Comparison of ENCODE assay signal across 8 cellular contexts in the genomic region with DNA sequence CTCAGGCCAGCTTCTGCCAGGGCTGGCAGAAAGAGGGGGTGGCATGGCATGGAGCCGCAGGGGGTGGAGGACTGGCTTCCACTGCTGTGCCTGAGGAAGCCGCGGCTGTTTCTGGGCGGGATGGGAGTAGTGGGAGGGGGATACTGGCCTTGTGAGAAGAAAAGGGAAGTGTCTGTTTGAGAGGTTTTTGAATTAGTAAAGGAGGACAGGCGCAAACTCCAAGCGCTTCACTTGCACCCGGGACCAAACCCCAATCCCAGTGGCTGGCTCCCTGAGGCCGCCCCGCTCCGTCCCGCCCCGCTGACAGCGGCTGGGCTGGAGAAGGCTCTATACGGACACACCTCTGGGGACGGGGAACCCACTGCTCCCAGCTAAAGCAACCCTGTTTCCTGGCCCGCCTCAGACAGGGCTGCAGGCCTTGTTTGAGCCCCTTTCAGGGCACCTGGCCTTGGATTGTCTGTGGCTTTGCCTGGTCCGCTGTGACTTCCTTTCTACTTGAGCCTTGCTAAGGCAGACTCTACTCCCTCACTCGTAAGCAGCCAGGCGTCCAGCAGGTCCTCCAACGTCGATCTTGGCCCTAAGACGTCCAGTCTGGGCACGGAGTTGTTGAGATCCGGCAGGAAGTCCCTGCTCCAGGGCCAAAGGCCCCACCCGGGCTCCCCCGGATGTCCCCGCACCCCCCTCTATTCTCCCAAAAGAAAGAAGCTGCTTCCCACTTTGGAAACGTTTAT. TPM values are rescaled to one million over a fixed set of nuclear protein-coding genes. Genes with fewer than 3 reads are reported as not detected.
A peak's percentile ranks its signal among the peaks of the same experiment; 100 is the strongest.
DNase-seq lines count a peak whose midpoint lies in the region; ATAC-seq and TF ChIP-seq lines count a peak whose summit lies in the region.

No MANE protein-coding gene starts in this region.

- H3K9me3 ChIP-seq in breast epithelium (no peaks in the 10 kb centered on the region), MG63 (no peaks in the 10 kb centered on the region), mucosa of stomach (ENCODE audit: control insufficient read depth, low read length) (no peaks in the 10 kb centered on the region)

- intact Hi-C loops in breast epithelium (cut with DNase I; ENCODE audit: low total_unique reads) (no loop called here), MCF 10A (cut with micrococcal nuclease) (no loop called here)

- H3K4me3 ChIP-seq in breast epithelium (peak overlapping the region; percentile 34 to 63 (median 50)), MG63 (peak overlapping the region; percentile 22), mucosa of stomach (ENCODE audit: low read length) (peak overlapping the region; percentile 15)

- TF ChIP-seq POLR2A in breast epithelium (IDR thresholded peaks at IDR 0.05): no peak

- POLR2A ChIA-PET in MCF 10A (lab: Yijun Ruan, JAX): interaction anchor here (0.5 to 1.6 kb wide), 9 partner anchors 22 to 1505 kb away, joined by 3 to 13 read pairs (median 3); a partner anchor contains a TSS

- no peak overlapping the region for H3K9ac ChIP-seq in mucosa of stomach (ENCODE audit: low read length)

- no peaks in the 10 kb centered on the region for H3K4me1 Mint-ChIP-seq in MCF 10A (ENCODE audit: insufficient read depth, unreplicated experiment)

- H3K27ac Mint-ChIP-seq in MCF 10A (ENCODE audit: low read depth, unreplicated experiment): no peak overlapping the region

- no TSS peak for BruUV-seq in MCF 10A (replicated peaks; lab: Mats Ljungman, UMichigan)

- H3K27ac ChIP-seq in breast epithelium: peak overlapping the region in 1 of 2 donors; percentile 35
- H3K27ac ChIP-seq in caudate nucleus (ENCODE audit: low read depth, low read length): peak overlapping the region; percentile 77

- CTCF ChIA-PET in MCF 10A (lab: Yijun Ruan, JAX): interaction anchor here (0.6 to 7.0 kb wide), 33 partner anchors 11 to 1510 kb away, joined by 3 to 124 read pairs (median 5); a partner anchor contains a TSS

- H3K4me3 Mint-ChIP-seq in MCF 10A (ENCODE audit: unreplicated experiment): no peak overlapping the region

- H3K27me3 ChIP-seq in breast epithelium (no peaks in the 10 kb centered on the region), MG63 (no peaks in the 10 kb centered on the region), mucosa of stomach (ENCODE audit: control insufficient read depth, insufficient read depth, low read length) (no peaks in the 10 kb centered on the region)

- no peaks in the 10 kb centered on the region for H3K27me3 Mint-ChIP-seq in MCF 10A (ENCODE audit: insufficient read depth, unreplicated experiment)

- H3K36me3 ChIP-seq in breast epithelium (no peaks in the 10 kb centered on the region), MG63 (no peaks in the 10 kb centered on the region), mucosa of stomach (ENCODE audit: control insufficient read depth, insufficient read depth, low read length) (no peaks in the 10 kb centered on the region)

- DNase-seq in breast epithelium (ENCODE audit: low spot score in 2 of 2): no peak
- no peak for DNase-seq in MCF 10A (ENCODE audit: unreplicated experiment)
- no peak for DNase-seq in MG63
- peak in 2 of 61 donors; percentile 42 to 60 for DNase-seq in caudate nucleus (lab: John Stamatoyannopoulos, UW)
- DNase-seq in activated CD4-positive, CD25-positive, alpha-beta regulatory T cell treated with anti-CD3 and anti-CD28 coated beads, Interleukin-2, amount 50 U/mL, for 72 hours: no peak
- DNase-seq in kidney glomerular epithelial cell (lab: John Stamatoyannopoulos, UW): no peak

- TF ChIP-seq CTCF in breast epithelium (IDR thresholded peaks at IDR 0.05): no peak
- TF ChIP-seq CTCF in MCF 10A (IDR thresholded peaks at IDR 0.05; ENCODE audit: unreplicated experiment): no peak

- no peaks in the 10 kb centered on the region for H3K9me3 Mint-ChIP-seq in MCF 10A (ENCODE audit: unreplicated experiment)

- peaks cover 5% of the 10 kb centered on the region for H3K36me3 Mint-ChIP-seq in MCF 10A (ENCODE audit: insufficient read depth, unreplicated experiment)

- ATAC-seq in HG02852 (IDR thresholded peaks at IDR 0.05; ENCODE audit: unreplicated experiment): no peak

- no peaks in the 10 kb centered on the region for H3K4me1 ChIP-seq in breast epithelium
- H3K4me1 ChIP-seq in mucosa of stomach (ENCODE audit: control insufficient read depth, insufficient read depth, low read length): peaks cover 36% of the 10 kb centered on the region

RNA-seq across cellular contexts. Expression of a gene that starts 2.2 kb away (rescaled TPM):
- 1 to 10 TPM in 1 of 3 donors, under 1 TPM in 2; 0.33 to 1.5 (median 0.48) TPM for total RNA-seq in breast epithelium
- not detected in 2 replicates for total RNA-seq in MCF 10A (2022)
- not detected in 2 replicates for total RNA-seq in MG63 (2014; rRNA removed; shearing (Covaris generic); ENCODE audit: low replicate concordance)

RNA-seq across cellular contexts. Expression of a gene that starts 5.5 kb away (rescaled TPM):
- total RNA-seq in breast epithelium (not detected), MCF 10A (2022) (not detected in 2 replicates)
- not detected in 2 replicates for total RNA-seq in MG63 (2014; rRNA removed; shearing (Covaris generic); ENCODE audit: low replicate concordance)

RNA-seq across cellular contexts. Expression of a gene that starts 12.1 kb away (rescaled TPM):
- total RNA-seq in breast epithelium: under 1 TPM in 1 of 3 donors, not detected in 2; 0.33 TPM
- total RNA-seq in MCF 10A (2022): not detected in 2 replicates
- total RNA-seq in MG63 (2014; rRNA removed; shearing (Covaris generic); ENCODE audit: low replicate concordance): not detected in 2 replicates

RNA-seq across cellular contexts. Expression of a gene that starts 43.5 kb away (rescaled TPM):
- total RNA-seq in breast epithelium (not detected), MCF 10A (2022) (not detected in 2 replicates)
- total RNA-seq in MG63 (2014; rRNA removed; shearing (Covaris generic); ENCODE audit: low replicate concordance): not detected in 2 replicates

RNA-seq across cellular contexts. Expression of a gene that starts 47.4 kb away (rescaled TPM):
- 10 to 100 TPM; 29.4 to 38.7 (median 34.7) TPM for total RNA-seq in breast epithelium
- 82.5 and 105 TPM in 2 replicates for total RNA-seq in MCF 10A (2022)
- 65.2 and 86.9 TPM in 2 replicates for total RNA-seq in MG63 (2014; rRNA removed; shearing (Covaris generic); ENCODE audit: low replicate concordance)
